8 cellular contexts compared by ENCODE assay signal in the genomic region with DNA sequence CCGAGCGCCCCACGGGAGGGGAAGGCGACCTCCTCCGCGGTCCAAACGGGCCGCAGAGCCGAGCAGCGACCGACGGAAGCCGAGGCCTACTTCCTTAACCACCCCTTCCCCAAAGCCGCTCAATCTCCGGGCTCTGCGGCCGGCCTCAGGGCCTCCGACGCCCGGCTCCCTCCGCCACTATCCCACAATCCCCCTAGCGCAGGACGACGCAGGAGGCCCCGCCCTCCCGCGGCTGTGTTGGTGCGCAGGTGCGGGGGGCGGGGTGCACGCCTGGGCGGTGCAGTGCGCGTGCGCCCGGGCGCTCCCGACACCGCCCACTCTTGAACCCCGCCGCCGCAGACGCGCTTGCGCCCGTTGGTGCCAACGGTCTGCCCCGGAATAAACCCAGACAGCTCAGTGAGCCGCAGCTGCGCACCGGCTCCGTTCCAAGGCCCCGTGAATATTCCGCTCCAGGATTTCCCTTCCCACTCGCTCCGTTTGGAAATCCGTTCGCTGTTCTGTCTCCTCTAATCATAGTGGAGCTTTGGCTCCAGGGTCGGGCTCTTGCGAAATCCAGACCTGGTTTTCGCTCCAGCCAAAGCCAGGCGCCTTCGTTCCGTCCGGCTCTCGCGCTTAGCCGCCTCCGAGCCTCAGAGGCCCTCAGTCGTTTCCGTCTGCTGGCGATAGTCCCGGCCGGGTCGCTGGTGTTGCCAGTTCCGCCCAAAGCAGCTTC. TPM values are rescaled to one million over a fixed set of nuclear protein-coding genes. Genes with fewer than 3 reads are reported as not detected.
DNase-seq lines count a peak whose midpoint lies in the region; ATAC-seq and TF ChIP-seq lines count a peak whose summit lies in the region.

A gene with protein sequence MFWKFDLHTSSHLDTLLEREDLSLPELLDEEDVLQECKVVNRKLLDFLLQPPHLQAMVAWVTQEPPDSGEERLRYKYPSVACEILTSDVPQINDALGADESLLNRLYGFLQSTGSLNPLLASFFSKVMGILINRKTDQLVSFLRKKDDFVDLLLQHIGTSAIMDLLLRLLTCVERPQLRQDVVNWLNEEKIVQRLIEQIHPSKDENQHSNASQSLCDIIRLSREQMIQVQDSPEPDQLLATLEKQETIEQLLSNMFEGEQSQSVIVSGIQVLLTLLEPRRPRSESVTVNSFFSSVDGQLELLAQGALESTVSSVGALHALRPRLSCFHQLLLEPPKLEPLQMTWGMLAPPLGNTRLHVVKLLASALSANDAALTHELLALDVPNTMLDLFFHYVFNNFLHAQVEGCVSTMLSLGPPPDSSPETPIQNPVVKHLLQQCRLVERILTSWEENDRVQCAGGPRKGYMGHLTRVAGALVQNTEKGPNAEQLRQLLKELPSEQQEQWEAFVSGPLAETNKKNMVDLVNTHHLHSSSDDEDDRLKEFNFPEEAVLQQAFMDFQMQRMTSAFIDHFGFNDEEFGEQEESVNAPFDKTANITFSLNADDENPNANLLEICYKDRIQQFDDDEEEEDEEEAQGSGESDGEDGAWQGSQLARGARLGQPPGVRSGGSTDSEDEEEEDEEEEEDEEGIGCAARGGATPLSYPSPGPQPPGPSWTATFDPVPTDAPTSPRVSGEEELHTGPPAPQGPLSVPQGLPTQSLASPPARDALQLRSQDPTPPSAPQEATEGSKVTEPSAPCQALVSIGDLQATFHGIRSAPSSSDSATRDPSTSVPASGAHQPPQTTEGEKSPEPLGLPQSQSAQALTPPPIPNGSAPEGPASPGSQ (minus strand): TSS at position 190 of the 712 bp plus-strand sequence. CDS start 11,914 bp downstream, outside the sequence.

- 0% methylated on average over 62 of the region's 76 CpGs for WGBS in prostate gland
- WGBS in urinary bladder: under 1% methylated on average over 76 of the region's 76 CpGs

- H3K4me3 ChIP-seq in prostate gland (peak within 1 kb of the TSS; percentile 89 to 94), urinary bladder (ENCODE audit: low read depth, low read length) (peak within 1 kb of the TSS; percentile 97)

- no peaks in the 10 kb centered on the region for H3K36me3 ChIP-seq in prostate gland
- no peaks in the 10 kb centered on the region for H3K36me3 ChIP-seq in urinary bladder (ENCODE audit: insufficient read depth)

- DNase-seq in NCI-H187 (lab: John Stamatoyannopoulos, UW) (peak; percentile 98), T-helper 2 cell (peak; percentile 87 to 98 (median 90)), left ventricle myocardium superior (peak; percentile 98), prostate gland (ENCODE audit: low spot score) (peak; percentile 97)

- H3K27me3 ChIP-seq in prostate gland (replicated peaks; ENCODE audit: insufficient read depth): no peaks in the 10 kb centered on the region

- ATAC-seq in GM18498 (IDR thresholded peaks at IDR 0.05; ENCODE audit: unreplicated experiment): peak; percentile 78
- ATAC-seq in HG02938 (IDR thresholded peaks at IDR 0.05; ENCODE audit: unreplicated experiment): peak; percentile 61
- peak; percentile 94 for ATAC-seq in left ventricle myocardium superior

- intact Hi-C loops in left ventricle myocardium superior (cut with micrococcal nuclease) (no loop called here), prostate gland (cut with DNase I) (loop anchor here (1.0 kb wide), 1 partner anchor 21 kb away; a partner anchor contains a TSS)

- TF ChIP-seq CTCF in prostate gland (IDR thresholded peaks at IDR 0.05): peak in 2 of 4 experiments; percentile 13 to 14

- H3K4me1 ChIP-seq in prostate gland (replicated peaks) (peaks cover 7% of the 10 kb centered on the region), urinary bladder (ENCODE audit: insufficient read depth) (peaks cover 4% of the 10 kb centered on the region)

- no peaks in the 10 kb centered on the region for H3K9me3 ChIP-seq in prostate gland

- peak within 1 kb of the TSS; percentile 98 for H3K27ac ChIP-seq in angular gyrus (ENCODE audit: low read depth, low read length)
- peak within 1 kb of the TSS; percentile 83 to 90 for H3K27ac ChIP-seq in prostate gland
- H3K27ac ChIP-seq in urinary bladder (ENCODE audit: low read depth): peak within 1 kb of the TSS; percentile 88

- peak; percentile 93 for TF ChIP-seq POLR2A in prostate gland (IDR thresholded peaks at IDR 0.05)

RNA-seq across cellular contexts. Expression of the gene that starts here (rescaled TPM):
- total RNA-seq in left ventricle myocardium superior (39.2 TPM), prostate gland (100 to 1,000 TPM in 1 of 2 donors, 10 to 100 TPM in 1; 49.5 to 112 TPM), urinary bladder (14.5 TPM)
- 43.1 TPM for polyA plus RNA-seq in urinary bladder

Comparison
In these comparisons a context has a peak if more than half of its experiments do, and no peak if none do; other contexts are left out.
1. Peak in every context shown above with its lines: DNase-seq, ATAC-seq, H3K4me3 ChIP-seq and H3K27ac ChIP-seq.